Comparison of ENCODE assay signal across 13 cellular contexts in the genomic region with DNA sequence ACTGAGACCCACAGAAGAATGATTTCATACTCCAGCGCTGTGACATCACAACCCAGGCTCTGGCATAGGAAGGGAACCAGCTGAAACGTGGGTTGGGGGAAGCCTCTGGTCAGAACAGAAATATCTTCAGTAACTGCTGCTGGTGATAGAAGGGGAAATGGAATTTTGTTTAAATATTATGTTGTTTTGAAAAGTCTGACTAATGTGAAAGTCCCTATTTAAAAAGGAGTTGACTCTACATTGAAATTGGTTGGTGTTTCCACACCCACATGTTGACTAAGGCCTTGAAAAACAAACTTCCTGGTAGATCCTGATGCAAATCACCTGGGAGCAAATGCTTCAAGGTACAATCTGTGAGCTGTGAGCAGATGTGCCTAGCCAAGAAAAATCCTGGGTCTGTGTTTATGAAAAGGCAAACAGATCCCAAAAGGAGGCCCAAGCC. TPM values are rescaled to one million over a fixed set of nuclear protein-coding genes. Genes with fewer than 3 reads are reported as not detected.
DNase-seq lines count a peak whose midpoint lies in the region; ATAC-seq, FAIRE-seq and TF ChIP-seq lines count a peak whose summit lies in the region.
"Had no signal": no experiment of that assay in that cellular context is flagged by ENCODE, and none has a peak within 500 bp of the region (broad histone marks: within the 10 kb centered on the region; RNA-seq: fewer than 3 reads in every experiment).

No MANE protein-coding gene starts in this region.

- peak; percentile 43 for DNase-seq in Daoy (ENCODE audit: low read depth)
- peak; percentile 70 for DNase-seq in NCI-H526 treated with DMSO at 0.1 percent for 48 hours (lab: John Stamatoyannopoulos, UW)
- peak; percentile 78 for DNase-seq in epithelial cell of prostate (ENCODE audit: low read depth, low spot score)
- DNase-seq in pancreas = peak in 3 of 6 donors; percentile 30 to 52 (median 33)
- no peak for DNase-seq in stimulated activated CD4-positive, alpha-beta T cell treated with anti-CD3 and anti-CD28 coated beads, Interleukin-4, amount 100 ng/mL, for 1 hour
- DNase-seq in HUDEP-2 (lab: John Stamatoyannopoulos, UW; ENCODE audit: unreplicated experiment in 76 of 76) = no peak
- DNase-seq: natural killer cell, NCI-H1436, RPMI8226 had no signal

- peaks cover 0 to 26% (median 4%) of the 10 kb centered on the region in 3 donors for H3K4me1 ChIP-seq in pancreas

- TF ChIP-seq CTCF in pancreas (IDR thresholded peaks at IDR 0.05) = no peak

- FAIRE-seq in pancreas (lab: Jason Lieb, UNC) = no peak
- FAIRE-seq: endothelial cell of umbilical vein, TTC549 had no signal

- no peak overlapping the region for H3K4me3 ChIP-seq in pancreas

- H3K36me3 ChIP-seq in pancreas = no peaks in the 10 kb centered on the region

- 74 to 79% methylated on average over 2 of the region's 2 CpGs for WGBS in pancreas, 2 donors

- H3K27ac ChIP-seq in epithelial cell of prostate = peak overlapping the region; percentile 70
- H3K27ac ChIP-seq in pancreas = peak overlapping the region in 2 of 4 donors; percentile 76 to 87

- no peak for TF ChIP-seq POLR2A in GM18505 (IDR thresholded peaks at IDR 0.05; ENCODE audit: borderline replicate concordance, extremely low read depth, insufficient read depth, insufficient read length)

- peak; percentile 86 to 96 (median 94) for ATAC-seq in pancreas
- ATAC-seq in GM18861 (IDR thresholded peaks at IDR 0.05; ENCODE audit: unreplicated experiment) = no peak
- no peak for ATAC-seq in GM18505 (IDR thresholded peaks at IDR 0.05; ENCODE audit: unreplicated experiment)
- ATAC-seq: natural killer cell had no signal

- no peaks in the 10 kb centered on the region for H3K9me3 ChIP-seq in pancreas

- intact Hi-C loops in pancreas (cut with DNase I) = no loop called here

- H3K27me3 ChIP-seq in pancreas = no peaks in the 10 kb centered on the region

RNA-seq across cellular contexts. Expression of gene TCP11, which starts 24.5 kb away (rescaled TPM):
- total RNA-seq in Daoy (2014; rRNA removed; shearing (Covaris generic)) = 0.06 TPM in 1 of 2 replicates, not detected in the other
- total RNA-seq in pancreas = under 1 TPM in 1 of 6 donors, not detected in 5; 0.34 TPM
- polyA plus RNA-seq in pancreas = under 1 TPM in 1 of 2 donors, not detected in 1; 0.14 TPM
- total RNA-seq: endothelial cell of umbilical vein, natural killer cell had no signal

RNA-seq across cellular contexts. Expression of gene SCUBE3, which starts 48.1 kb away (rescaled TPM):
- 1.1 and 2.0 TPM in 2 replicates for total RNA-seq in Daoy (2014; rRNA removed; shearing (Covaris generic))
- under 1 TPM in 5 of 6 donors, not detected in 1; 0.03 to 0.12 (median 0.03) TPM for total RNA-seq in pancreas
- polyA plus RNA-seq in pancreas = under 1 TPM; 0.02 to 0.15 TPM

Comparison
In these comparisons a context has a peak if more than half of its experiments do, and no peak if none do; other contexts are left out.
1. DNase-seq: peak in Daoy (single experiment), NCI-H526 treated with DMSO at 0.1 percent for 48 hours (single experiment) and epithelial cell of prostate (single experiment); none in stimulated activated CD4-positive, alpha-beta T cell treated with anti-CD3 and anti-CD28 coated beads, Interleukin-4, amount 100 ng/mL, for 1 hour (single experiment) and HUDEP-2 (0 of 76).
2. ATAC-seq: peak in pancreas (4 of 4); none in GM18861 (single experiment) and GM18505 (single experiment).